ENCODE assay signal across 11 cellular contexts in genomic region chr5:32017638-32018429, GRCh38.
DNase-seq lines count a peak whose midpoint lies in the region; ATAC-seq and TF ChIP-seq lines count a peak whose summit lies in the region.
"Had no signal": no experiment of that assay in that cellular context is flagged by ENCODE, and none has a peak within 500 bp of the region (broad histone marks: within the 10 kb centered on the region; RNA-seq: fewer than 3 reads in every experiment).

No MANE protein-coding gene starts in this region.

- H3K27ac ChIP-seq in esophagus muscularis mucosa (replicated peaks in 1 of 4): peak overlapping the region; percentile 20 to 49 (median 36)
- H3K27ac ChIP-seq: SJCRH30 had no signal

- no peak for TF ChIP-seq EP300 in esophagus muscularis mucosa (IDR thresholded peaks at IDR 0.05)

- intact Hi-C loops in esophagus muscularis mucosa (cut with DNase I): no loop called here

- no peak for TF ChIP-seq POLR2A in esophagus muscularis mucosa (IDR thresholded peaks at IDR 0.05; ENCODE audit: low read depth)

- WGBS in esophagus muscularis mucosa: 65% methylated on average over 8 of the region's 8 CpGs

- H3K27me3 Mint-ChIP-seq in stimulated activated naive CD8-positive, alpha-beta T cell treated with anti-CD3 and anti-CD28 coated beads, Interleukin-15, amount 100 ng/mL, for 72 hours: no peaks in the 10 kb centered on the region
- peaks cover 6% of the 10 kb centered on the region for H3K27me3 Mint-ChIP-seq in nephron (ENCODE audit: low read depth)
- H3K27me3 Mint-ChIP-seq: memory B cell had no signal

- peak overlapping the region; percentile 22 to 65 for H3K27ac Mint-ChIP-seq in stimulated activated naive CD8-positive, alpha-beta T cell treated with anti-CD3 and anti-CD28 coated beads, Interleukin-15, amount 100 ng/mL, for 72 hours
- peak overlapping the region in 2 of 3 experiments; percentile 2 to 4 for H3K27ac Mint-ChIP-seq in nephron
- H3K27ac Mint-ChIP-seq: memory B cell had no signal

- no peak overlapping the region for H3K4me3 ChIP-seq in esophagus muscularis mucosa
- H3K4me3 ChIP-seq: SJCRH30 had no signal

- no peak for TF ChIP-seq CTCF in esophagus muscularis mucosa (IDR thresholded peaks at IDR 0.05)
- TF ChIP-seq CTCF in nephron (IDR thresholded peaks at IDR 0.05; ENCODE audit: unreplicated experiment in 3 of 3): no peak

- no peaks in the 10 kb centered on the region for H3K36me3 Mint-ChIP-seq in nephron (ENCODE audit: low read depth)
- H3K36me3 Mint-ChIP-seq: memory B cell had no signal

- no peak overlapping the region for H3K4me3 Mint-ChIP-seq in stimulated activated naive CD8-positive, alpha-beta T cell treated with anti-CD3 and anti-CD28 coated beads, Interleukin-15, amount 100 ng/mL, for 72 hours
- no peak overlapping the region for H3K4me3 Mint-ChIP-seq in nephron
- H3K4me3 Mint-ChIP-seq: memory B cell had no signal

- H3K27me3 ChIP-seq in esophagus muscularis mucosa: no peaks in the 10 kb centered on the region
- H3K27me3 ChIP-seq: SJCRH30 had no signal

- H3K4me1 Mint-ChIP-seq in stimulated activated naive CD8-positive, alpha-beta T cell treated with anti-CD3 and anti-CD28 coated beads, Interleukin-15, amount 100 ng/mL, for 72 hours: peaks cover 19% of the 10 kb centered on the region
- peaks cover 25% of the 10 kb centered on the region for H3K4me1 Mint-ChIP-seq in nephron

- no peak for DNase-seq in stimulated activated naive CD8-positive, alpha-beta T cell treated with anti-CD3 and anti-CD28 coated beads, Interleukin-15, amount 100 ng/mL, for 72 hours
- DNase-seq in stimulated activated naive CD8-positive, alpha-beta T cell treated with anti-CD3 and anti-CD28 coated beads, Interleukin-15, Interleukin-2, amounts not matched to agents 100 U/mL and 50 U/mL, for 24 hours: no peak
- DNase-seq in esophagus muscularis mucosa (ENCODE audit: extremely low spot score): no peak
- DNase-seq in SW 1271 (lab: John Stamatoyannopoulos, UW): no peak
- DNase-seq in putamen (ENCODE audit: low spot score): no peak
- DNase-seq in DMS79 treated with DMSO at 0.1 percent for 48 hours (lab: John Stamatoyannopoulos, UW): no peak
- DNase-seq: NCI-H1105 treated with DMSO at 0.1 percent for 48 hours, SJCRH30 had no signal

- H3K4me1 ChIP-seq in esophagus muscularis mucosa: peaks cover 11 to 33% (median 22%) of the 10 kb centered on the region in 4 donors
- H3K4me1 ChIP-seq: SJCRH30 had no signal

- no peaks in the 10 kb centered on the region for H3K9me3 ChIP-seq in esophagus muscularis mucosa
- H3K9me3 ChIP-seq: SJCRH30 had no signal

- H3K36me3 ChIP-seq in esophagus muscularis mucosa: peaks cover 0 to 5% (median 0%) of the 10 kb centered on the region in 4 donors
- H3K36me3 ChIP-seq: SJCRH30 had no signal

- H3K9me3 Mint-ChIP-seq in stimulated activated naive CD8-positive, alpha-beta T cell treated with anti-CD3 and anti-CD28 coated beads, Interleukin-15, amount 100 ng/mL, for 72 hours: no peaks in the 10 kb centered on the region
- no peaks in the 10 kb centered on the region for H3K9me3 Mint-ChIP-seq in nephron
- H3K9me3 Mint-ChIP-seq: memory B cell had no signal

- peak; percentile 50 for ATAC-seq in stimulated activated naive CD8-positive, alpha-beta T cell treated with anti-CD3 and anti-CD28 coated beads, Interleukin-15, amount 100 ng/mL, for 72 hours
- ATAC-seq in stimulated activated naive CD8-positive, alpha-beta T cell treated with anti-CD3 and anti-CD28 coated beads, Interleukin-15, Interleukin-2, amounts not matched to agents 100 U/mL and 50 U/mL, for 24 hours: no peak
- no peak for ATAC-seq in HG03039 (IDR thresholded peaks at IDR 0.05; ENCODE audit: unreplicated experiment)
